1 cellular context compared by ENCODE assay signal in the genomic region with DNA sequence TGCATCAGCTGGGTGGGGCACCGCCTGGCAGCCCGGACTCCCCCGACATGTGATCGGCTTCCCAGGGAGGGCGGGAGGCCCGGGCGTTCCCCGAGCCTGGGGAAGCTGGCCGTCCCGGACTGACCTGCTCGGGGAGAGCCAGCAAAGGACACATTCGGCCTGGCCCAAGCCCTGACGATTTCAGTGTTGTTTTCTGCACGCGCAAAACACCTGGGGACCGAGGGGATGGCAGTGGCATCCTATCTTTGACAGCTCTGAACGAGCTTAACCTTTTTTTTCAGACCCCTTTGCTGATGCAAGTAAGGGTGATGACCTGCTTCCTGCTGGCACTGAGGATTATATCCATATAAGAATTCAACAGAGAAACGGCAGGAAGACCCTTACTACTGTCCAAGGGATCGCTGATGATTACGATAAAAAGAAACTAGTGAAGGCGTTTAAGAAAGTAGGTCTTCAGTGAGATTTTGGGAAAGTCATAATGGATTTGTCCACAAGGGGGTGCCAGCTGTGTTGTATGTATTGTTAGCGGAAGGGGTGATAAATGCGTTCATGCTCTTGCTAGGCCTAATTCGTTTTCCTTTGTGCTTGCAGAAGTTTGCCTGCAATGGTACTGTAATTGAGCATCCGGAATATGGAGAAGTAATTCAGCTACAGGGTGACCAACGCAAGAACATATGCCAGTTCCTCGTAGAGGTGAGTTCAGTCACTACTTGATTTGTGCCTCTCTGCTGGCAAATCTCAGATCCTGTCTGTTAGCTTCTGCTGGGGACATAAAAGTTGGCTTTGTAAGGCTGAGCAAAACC.
TF ChIP-seq lines count a peak whose summit lies in the region.

No MANE protein-coding gene starts in this region.

TF ChIP-seq in K562, 482 proteins besides CTCF, POLR2A, EP300 and RAD21 (continued from another document and continues in another):
- TF ChIP-seq, protein P1, sequence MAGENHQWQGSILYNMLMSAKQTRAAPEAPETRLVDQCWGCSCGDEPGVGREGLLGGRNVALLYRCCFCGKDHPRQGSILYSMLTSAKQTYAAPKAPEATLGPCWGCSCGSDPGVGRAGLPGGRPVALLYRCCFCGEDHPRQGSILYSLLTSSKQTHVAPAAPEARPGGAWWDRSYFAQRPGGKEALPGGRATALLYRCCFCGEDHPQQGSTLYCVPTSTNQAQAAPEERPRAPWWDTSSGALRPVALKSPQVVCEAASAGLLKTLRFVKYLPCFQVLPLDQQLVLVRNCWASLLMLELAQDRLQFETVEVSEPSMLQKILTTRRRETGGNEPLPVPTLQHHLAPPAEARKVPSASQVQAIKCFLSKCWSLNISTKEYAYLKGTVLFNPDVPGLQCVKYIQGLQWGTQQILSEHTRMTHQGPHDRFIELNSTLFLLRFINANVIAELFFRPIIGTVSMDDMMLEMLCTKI (IDR thresholded peaks at IDR 0.05; ENCODE audit: partially characterized antibody): no peak
- no peak for TF ChIP-seq CBX5 (IDR thresholded peaks at IDR 0.05; ENCODE audit: borderline replicate concordance, low read depth)
- no peak for TF ChIP-seq OTX1 (CRISPR knock-in tag; IDR thresholded peaks at IDR 0.05)
- no peak for TF ChIP-seq ZNF121 (CRISPR knock-in tag; conservative IDR thresholded peaks at IDR 0.05)
- no peak for TF ChIP-seq MCM7 (IDR thresholded peaks at IDR 0.05)
- TF ChIP-seq JUN (IDR thresholded peaks at IDR 0.05; ENCODE audit: borderline replicate concordance, low read depth, low read length): no peak
- no peak for TF ChIP-seq JUN (CRISPR knock-in tag; IDR thresholded peaks at IDR 0.05; ENCODE audit: borderline replicate concordance)
- TF ChIP-seq, protein P2, sequence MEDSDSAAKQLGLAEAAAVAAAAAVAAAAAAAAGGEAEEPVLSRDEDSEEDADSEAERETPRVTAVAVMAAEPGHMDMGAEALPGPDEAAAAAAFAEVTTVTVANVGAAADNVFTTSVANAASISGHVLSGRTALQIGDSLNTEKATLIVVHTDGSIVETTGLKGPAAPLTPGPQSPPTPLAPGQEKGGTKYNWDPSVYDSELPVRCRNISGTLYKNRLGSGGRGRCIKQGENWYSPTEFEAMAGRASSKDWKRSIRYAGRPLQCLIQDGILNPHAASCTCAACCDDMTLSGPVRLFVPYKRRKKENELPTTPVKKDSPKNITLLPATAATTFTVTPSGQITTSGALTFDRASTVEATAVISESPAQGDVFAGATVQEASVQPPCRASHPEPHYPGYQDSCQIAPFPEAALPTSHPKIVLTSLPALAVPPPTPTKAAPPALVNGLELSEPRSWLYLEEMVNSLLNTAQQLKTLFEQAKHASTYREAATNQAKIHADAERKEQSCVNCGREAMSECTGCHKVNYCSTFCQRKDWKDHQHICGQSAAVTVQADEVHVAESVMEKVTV (CRISPR knock-in tag; IDR thresholded peaks at IDR 0.05): 0 out of 2 replicates have a peak, but pooled peaks have one; percentile 3
- TF ChIP-seq, protein P3, sequence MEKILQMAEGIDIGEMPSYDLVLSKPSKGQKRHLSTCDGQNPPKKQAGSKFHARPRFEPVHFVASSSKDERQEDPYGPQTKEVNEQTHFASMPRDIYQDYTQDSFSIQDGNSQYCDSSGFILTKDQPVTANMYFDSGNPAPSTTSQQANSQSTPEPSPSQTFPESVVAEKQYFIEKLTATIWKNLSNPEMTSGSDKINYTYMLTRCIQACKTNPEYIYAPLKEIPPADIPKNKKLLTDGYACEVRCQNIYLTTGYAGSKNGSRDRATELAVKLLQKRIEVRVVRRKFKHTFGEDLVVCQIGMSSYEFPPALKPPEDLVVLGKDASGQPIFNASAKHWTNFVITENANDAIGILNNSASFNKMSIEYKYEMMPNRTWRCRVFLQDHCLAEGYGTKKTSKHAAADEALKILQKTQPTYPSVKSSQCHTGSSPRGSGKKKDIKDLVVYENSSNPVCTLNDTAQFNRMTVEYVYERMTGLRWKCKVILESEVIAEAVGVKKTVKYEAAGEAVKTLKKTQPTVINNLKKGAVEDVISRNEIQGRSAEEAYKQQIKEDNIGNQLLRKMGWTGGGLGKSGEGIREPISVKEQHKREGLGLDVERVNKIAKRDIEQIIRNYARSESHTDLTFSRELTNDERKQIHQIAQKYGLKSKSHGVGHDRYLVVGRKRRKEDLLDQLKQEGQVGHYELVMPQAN (IDR thresholded peaks at IDR 0.05; ENCODE audit: borderline replicate concordance): peak; percentile 88
- TF ChIP-seq, protein P4, sequence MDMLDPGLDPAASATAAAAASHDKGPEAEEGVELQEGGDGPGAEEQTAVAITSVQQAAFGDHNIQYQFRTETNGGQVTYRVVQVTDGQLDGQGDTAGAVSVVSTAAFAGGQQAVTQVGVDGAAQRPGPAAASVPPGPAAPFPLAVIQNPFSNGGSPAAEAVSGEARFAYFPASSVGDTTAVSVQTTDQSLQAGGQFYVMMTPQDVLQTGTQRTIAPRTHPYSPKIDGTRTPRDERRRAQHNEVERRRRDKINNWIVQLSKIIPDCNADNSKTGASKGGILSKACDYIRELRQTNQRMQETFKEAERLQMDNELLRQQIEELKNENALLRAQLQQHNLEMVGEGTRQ (CRISPR knock-in tag; IDR thresholded peaks at IDR 0.05): peak; percentile 80
- no peak; the same call in 1 of the 2 replicates for TF ChIP-seq KLF6 (CRISPR knock-in tag; IDR thresholded peaks at IDR 0.05; ENCODE audit: borderline replicate concordance)
- no peak for TF ChIP-seq ILK (tag; IDR thresholded peaks at IDR 0.05; ENCODE audit: borderline replicate concordance, low read depth)
- TF ChIP-seq ZNF717 (CRISPR knock-in tag; IDR thresholded peaks at IDR 0.05): no peak
- TF ChIP-seq ZC3H4 (CRISPR knock-in tag; IDR thresholded peaks at IDR 0.05; ENCODE audit: borderline replicate concordance): peak; percentile 11; the same call in 1 of the 2 replicates
- TF ChIP-seq MAFG (tag; conservative IDR thresholded peaks at IDR 0.05): no peak
- no peak for TF ChIP-seq MIER1 (IDR thresholded peaks at IDR 0.05; ENCODE audit: low read depth)
- no peak for TF ChIP-seq GTF2F1 (IDR thresholded peaks at IDR 0.05; ENCODE audit: low read depth, low read length)
- no peak for TF ChIP-seq NCOA4 (IDR thresholded peaks at IDR 0.05; ENCODE audit: partially characterized antibody)
- TF ChIP-seq ZNF699 (CRISPR knock-in tag; IDR thresholded peaks at IDR 0.05; ENCODE audit: insufficient replicate concordance): no peak
- no peak for TF ChIP-seq ZNF408 (CRISPR knock-in tag; IDR thresholded peaks at IDR 0.05; ENCODE audit: low read depth)
- no peak for TF ChIP-seq ZNF780A (CRISPR knock-in tag; IDR thresholded peaks at IDR 0.05)
- no peak for TF ChIP-seq ZNF76 (CRISPR knock-in tag; IDR thresholded peaks at IDR 0.05; ENCODE audit: borderline replicate concordance)
- TF ChIP-seq, protein P5, sequence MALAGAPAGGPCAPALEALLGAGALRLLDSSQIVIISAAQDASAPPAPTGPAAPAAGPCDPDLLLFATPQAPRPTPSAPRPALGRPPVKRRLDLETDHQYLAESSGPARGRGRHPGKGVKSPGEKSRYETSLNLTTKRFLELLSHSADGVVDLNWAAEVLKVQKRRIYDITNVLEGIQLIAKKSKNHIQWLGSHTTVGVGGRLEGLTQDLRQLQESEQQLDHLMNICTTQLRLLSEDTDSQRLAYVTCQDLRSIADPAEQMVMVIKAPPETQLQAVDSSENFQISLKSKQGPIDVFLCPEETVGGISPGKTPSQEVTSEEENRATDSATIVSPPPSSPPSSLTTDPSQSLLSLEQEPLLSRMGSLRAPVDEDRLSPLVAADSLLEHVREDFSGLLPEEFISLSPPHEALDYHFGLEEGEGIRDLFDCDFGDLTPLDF (CRISPR knock-in tag; IDR thresholded peaks at IDR 0.05): no peak; the same call in 1 of the 2 replicates
- TF ChIP-seq THRAP3 (IDR thresholded peaks at IDR 0.05; ENCODE audit: borderline replicate concordance): peak; percentile 74; the same call in 1 of the 2 replicates
- TF ChIP-seq, protein P6, sequence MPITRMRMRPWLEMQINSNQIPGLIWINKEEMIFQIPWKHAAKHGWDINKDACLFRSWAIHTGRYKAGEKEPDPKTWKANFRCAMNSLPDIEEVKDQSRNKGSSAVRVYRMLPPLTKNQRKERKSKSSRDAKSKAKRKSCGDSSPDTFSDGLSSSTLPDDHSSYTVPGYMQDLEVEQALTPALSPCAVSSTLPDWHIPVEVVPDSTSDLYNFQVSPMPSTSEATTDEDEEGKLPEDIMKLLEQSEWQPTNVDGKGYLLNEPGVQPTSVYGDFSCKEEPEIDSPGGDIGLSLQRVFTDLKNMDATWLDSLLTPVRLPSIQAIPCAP (CRISPR knock-in tag; IDR thresholded peaks at IDR 0.05; ENCODE audit: borderline replicate concordance): 0 out of 2 replicates have a peak, but pooled peaks have one; percentile 38
- TF ChIP-seq CHD4 (IDR thresholded peaks at IDR 0.05; ENCODE audit: insufficient read depth, insufficient replicate concordance, low read depth, low read length, poor library complexity, severe bottlenecking): no peak
- TF ChIP-seq ZNF316 (IDR thresholded peaks at IDR 0.05): no peak
- TF ChIP-seq, protein P7, sequence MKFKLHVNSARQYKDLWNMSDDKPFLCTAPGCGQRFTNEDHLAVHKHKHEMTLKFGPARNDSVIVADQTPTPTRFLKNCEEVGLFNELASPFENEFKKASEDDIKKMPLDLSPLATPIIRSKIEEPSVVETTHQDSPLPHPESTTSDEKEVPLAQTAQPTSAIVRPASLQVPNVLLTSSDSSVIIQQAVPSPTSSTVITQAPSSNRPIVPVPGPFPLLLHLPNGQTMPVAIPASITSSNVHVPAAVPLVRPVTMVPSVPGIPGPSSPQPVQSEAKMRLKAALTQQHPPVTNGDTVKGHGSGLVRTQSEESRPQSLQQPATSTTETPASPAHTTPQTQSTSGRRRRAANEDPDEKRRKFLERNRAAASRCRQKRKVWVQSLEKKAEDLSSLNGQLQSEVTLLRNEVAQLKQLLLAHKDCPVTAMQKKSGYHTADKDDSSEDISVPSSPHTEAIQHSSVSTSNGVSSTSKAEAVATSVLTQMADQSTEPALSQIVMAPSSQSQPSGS (CRISPR knock-in tag; IDR thresholded peaks at IDR 0.05): no peak
- no peak for TF ChIP-seq ZFP1 (CRISPR knock-in tag; IDR thresholded peaks at IDR 0.05)
- TF ChIP-seq TAF15 (IDR thresholded peaks at IDR 0.05; ENCODE audit: low read depth, low read length): no peak
- no peak for TF ChIP-seq MEF2D (tag; conservative IDR thresholded peaks at IDR 0.05; ENCODE audit: low read depth)
- TF ChIP-seq ZNF778 (CRISPR knock-in tag; IDR thresholded peaks at IDR 0.05): no peak
- no peak for TF ChIP-seq TFAM (CRISPR knock-in tag; conservative IDR thresholded peaks at IDR 0.05)
- TF ChIP-seq, protein P8, sequence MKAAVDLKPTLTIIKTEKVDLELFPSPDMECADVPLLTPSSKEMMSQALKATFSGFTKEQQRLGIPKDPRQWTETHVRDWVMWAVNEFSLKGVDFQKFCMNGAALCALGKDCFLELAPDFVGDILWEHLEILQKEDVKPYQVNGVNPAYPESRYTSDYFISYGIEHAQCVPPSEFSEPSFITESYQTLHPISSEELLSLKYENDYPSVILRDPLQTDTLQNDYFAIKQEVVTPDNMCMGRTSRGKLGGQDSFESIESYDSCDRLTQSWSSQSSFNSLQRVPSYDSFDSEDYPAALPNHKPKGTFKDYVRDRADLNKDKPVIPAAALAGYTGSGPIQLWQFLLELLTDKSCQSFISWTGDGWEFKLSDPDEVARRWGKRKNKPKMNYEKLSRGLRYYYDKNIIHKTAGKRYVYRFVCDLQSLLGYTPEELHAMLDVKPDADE (conservative IDR thresholded peaks at IDR 0.05; ENCODE audit: control insufficient read depth, low read depth, low read length): no peak; the same call in 1 of the 2 replicates
- TF ChIP-seq MAFK (IDR thresholded peaks at IDR 0.05; ENCODE audit: low read length): no peak
- TF ChIP-seq, protein P9, sequence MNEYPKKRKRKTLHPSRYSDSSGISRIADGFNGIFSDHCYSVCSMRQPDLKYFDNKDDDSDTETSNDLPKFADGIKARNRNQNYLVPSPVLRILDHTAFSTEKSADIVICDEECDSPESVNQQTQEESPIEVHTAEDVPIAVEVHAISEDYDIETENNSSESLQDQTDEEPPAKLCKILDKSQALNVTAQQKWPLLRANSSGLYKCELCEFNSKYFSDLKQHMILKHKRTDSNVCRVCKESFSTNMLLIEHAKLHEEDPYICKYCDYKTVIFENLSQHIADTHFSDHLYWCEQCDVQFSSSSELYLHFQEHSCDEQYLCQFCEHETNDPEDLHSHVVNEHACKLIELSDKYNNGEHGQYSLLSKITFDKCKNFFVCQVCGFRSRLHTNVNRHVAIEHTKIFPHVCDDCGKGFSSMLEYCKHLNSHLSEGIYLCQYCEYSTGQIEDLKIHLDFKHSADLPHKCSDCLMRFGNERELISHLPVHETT (CRISPR knock-in tag; conservative IDR thresholded peaks at IDR 0.05 in 1 of 2, IDR thresholded peaks at IDR 0.05 in 1 of 2): no peak
- no peak for TF ChIP-seq ZNF445 (CRISPR knock-in tag; IDR thresholded peaks at IDR 0.05; ENCODE audit: low read depth)
- no peak; the same call in 1 of the 2 replicates for TF ChIP-seq NCOA1 (IDR thresholded peaks at IDR 0.05; ENCODE audit: low read depth)
- no peak for TF ChIP-seq RCOR1 (IDR thresholded peaks at IDR 0.05; ENCODE audit: borderline replicate concordance in 1 of 2, low read depth in 2 of 2, low read length in 2 of 2)
- no peak for TF ChIP-seq ATF7 (IDR thresholded peaks at IDR 0.05)
- no peak for TF ChIP-seq DIDO1 (tag; IDR thresholded peaks at IDR 0.05; ENCODE audit: low read depth)
- peak; percentile 50 for TF ChIP-seq SIRT6 (IDR thresholded peaks at IDR 0.05; ENCODE audit: low read depth, low read length)
- TF ChIP-seq, protein P10, sequence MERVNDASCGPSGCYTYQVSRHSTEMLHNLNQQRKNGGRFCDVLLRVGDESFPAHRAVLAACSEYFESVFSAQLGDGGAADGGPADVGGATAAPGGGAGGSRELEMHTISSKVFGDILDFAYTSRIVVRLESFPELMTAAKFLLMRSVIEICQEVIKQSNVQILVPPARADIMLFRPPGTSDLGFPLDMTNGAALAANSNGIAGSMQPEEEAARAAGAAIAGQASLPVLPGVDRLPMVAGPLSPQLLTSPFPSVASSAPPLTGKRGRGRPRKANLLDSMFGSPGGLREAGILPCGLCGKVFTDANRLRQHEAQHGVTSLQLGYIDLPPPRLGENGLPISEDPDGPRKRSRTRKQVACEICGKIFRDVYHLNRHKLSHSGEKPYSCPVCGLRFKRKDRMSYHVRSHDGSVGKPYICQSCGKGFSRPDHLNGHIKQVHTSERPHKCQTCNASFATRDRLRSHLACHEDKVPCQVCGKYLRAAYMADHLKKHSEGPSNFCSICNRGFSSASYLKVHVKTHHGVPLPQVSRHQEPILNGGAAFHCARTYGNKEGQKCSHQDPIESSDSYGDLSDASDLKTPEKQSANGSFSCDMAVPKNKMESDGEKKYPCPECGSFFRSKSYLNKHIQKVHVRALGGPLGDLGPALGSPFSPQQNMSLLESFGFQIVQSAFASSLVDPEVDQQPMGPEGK (CRISPR knock-in tag; IDR thresholded peaks at IDR 0.05; ENCODE audit: borderline replicate concordance): no peak
- no peak for TF ChIP-seq TBP (optimal IDR thresholded peaks at IDR 0.05; ENCODE audit: low read depth, low read length)
- peak; percentile 33; the same call in 1 of the 2 replicates for TF ChIP-seq E2F3 (CRISPR knock-in tag; IDR thresholded peaks at IDR 0.05)
- no peak for TF ChIP-seq GATAD2B (IDR thresholded peaks at IDR 0.05; ENCODE audit: borderline replicate concordance)
- TF ChIP-seq, protein P11, sequence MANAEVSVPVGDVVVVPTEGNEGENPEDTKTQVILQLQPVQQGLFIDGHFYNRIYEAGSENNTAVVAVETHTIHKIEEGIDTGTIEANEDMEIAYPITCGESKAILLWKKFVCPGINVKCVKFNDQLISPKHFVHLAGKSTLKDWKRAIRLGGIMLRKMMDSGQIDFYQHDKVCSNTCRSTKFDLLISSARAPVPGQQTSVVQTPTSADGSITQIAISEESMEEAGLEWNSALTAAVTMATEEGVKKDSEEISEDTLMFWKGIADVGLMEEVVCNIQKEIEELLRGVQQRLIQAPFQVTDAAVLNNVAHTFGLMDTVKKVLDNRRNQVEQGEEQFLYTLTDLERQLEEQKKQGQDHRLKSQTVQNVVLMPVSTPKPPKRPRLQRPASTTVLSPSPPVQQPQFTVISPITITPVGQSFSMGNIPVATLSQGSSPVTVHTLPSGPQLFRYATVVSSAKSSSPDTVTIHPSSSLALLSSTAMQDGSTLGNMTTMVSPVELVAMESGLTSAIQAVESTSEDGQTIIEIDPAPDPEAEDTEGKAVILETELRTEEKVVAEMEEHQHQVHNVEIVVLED (CRISPR knock-in tag; IDR thresholded peaks at IDR 0.05): no peak
